Comparison of ENCODE assay signal across 22 cellular contexts in the genomic region with DNA sequence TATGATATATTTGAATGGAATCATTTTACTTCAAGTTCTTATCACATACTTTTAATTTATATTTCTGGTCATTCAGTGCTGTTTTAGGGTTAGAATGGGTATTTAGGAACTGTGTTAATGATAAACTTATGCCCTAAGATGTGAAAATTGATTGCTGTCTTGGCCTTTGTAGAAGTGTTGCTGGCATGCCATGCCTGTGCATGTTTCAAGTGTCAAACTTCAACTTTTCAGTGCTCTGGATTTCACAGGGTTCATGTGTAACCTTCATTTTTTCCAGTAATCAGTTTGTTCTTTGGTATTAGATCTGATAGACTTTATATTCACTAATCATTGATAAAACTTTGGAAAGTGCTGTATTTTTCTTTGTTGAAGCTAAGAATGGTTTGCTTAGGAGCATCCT.
"Had no signal": no experiment of that assay in that cellular context is flagged by ENCODE, and none has a peak within 500 bp of the region (broad histone marks: within the 10 kb centered on the region; RNA-seq: fewer than 3 reads in every experiment).

No MANE protein-coding gene starts in this region.

- H3K9me3 ChIP-seq: SJSA1 had no signal

- H3K4me3 ChIP-seq: SJSA1, SK-N-MC had no signal

- DNase-seq: KBM-7, MV-4-11, NCI-H1048, NCI-H1105, NCI-H1417, NCI-H146, NCI-H1694 treated with DMSO at 0.1 percent for 48 hours, NCI-H1930, NCI-H2081, NCI-H2171, NCI-H226, NCI-H446, NCI-H510A, NCI-H524 treated with DMSO at 0.1 percent for 48 hours, NCI-H69, NCI-H774, Right ventricle myocardium superior, RPMI8226, SIG-M5 had no signal

- H3K27ac ChIP-seq: SJSA1, SK-N-MC had no signal

- H3K27me3 ChIP-seq: SJSA1 had no signal

- FAIRE-seq: RCC 7860 had no signal
